In the genomic region with DNA sequence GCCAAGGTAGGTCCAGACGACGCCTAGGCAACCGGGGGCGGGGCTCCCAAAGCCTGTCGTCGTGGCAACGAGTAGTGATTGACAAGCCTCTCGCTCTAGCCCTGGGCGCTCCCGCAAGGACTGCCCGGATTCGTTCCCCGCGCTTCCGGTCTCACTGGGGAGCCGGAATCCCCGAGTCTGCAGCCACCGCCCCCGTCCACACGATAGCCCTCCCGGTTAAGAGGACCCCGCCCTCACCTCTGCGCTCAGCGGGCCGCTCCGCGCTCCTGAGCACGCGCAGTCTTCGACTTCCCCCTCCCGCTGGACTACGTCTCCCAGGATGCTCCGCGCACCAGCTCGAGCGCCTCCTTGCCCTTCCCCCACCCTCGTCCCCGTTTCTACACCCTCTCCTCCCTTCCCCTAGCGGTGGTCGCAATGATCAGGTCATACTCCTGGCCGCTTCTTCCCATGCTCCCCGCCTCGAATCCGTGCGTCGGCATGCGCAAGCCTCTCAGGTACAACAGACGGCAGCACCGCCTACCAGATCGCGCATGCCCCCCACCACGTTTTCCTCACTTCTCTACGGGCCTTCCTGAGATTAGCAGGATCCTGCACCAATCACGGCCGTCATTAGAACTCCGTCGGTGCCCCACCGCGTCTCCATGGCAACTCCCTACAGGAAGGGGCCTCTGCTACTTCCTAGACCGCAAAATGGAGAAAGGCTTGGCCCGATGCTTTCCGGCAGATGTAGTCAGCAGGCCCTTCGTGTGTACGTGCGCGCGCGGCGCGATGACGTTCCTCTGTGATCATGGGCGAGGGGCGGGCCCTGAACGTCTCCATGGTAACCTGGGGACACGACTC, we compare ENCODE assay signal across 8 cellular contexts. TPM values are rescaled to one million over a fixed set of nuclear protein-coding genes. Genes with fewer than 3 reads are reported as not detected.
DNase-seq lines count a peak whose midpoint lies in the region; ATAC-seq lines count a peak whose summit lies in the region.

Gene MZF1, minus strand, starts transcription at position 518 of the 840 bp plus-strand sequence. CDS start 1,946 bp downstream, outside the sequence.

- POLR2A ChIA-PET in naive thymus-derived CD4-positive, alpha-beta T cell (lab: Charles Lee): interaction anchor here (0.6 to 4.2 kb wide), 8 partner anchors 11 to 210 kb away, joined by 3 to 40 read pairs (median 10); partner anchors contain the start of genes CHMP2A, TRIM28, UBE2M and ZBTB45

- H3K9me3 Mint-ChIP-seq in CD4-positive, CD25-positive, alpha-beta regulatory T cell: no peaks in the 10 kb centered on the region
- H3K9me3 Mint-ChIP-seq in naive thymus-derived CD4-positive, alpha-beta T cell: peaks cover 0 to 3% (median 0%) of the 10 kb centered on the region in 11 donors

- no peaks in the 10 kb centered on the region for H3K27me3 ChIP-seq in CD4-positive, CD25-positive, alpha-beta regulatory T cell (ENCODE audit: control insufficient read depth, insufficient read depth, low read length)
- H3K27me3 ChIP-seq in naive thymus-derived CD4-positive, alpha-beta T cell (ENCODE audit: control insufficient read depth in 2 of 2, insufficient read depth in 2 of 2, low read length in 2 of 2): no peaks in the 10 kb centered on the region

- H3K36me3 ChIP-seq in CD4-positive, CD25-positive, alpha-beta regulatory T cell (ENCODE audit: control insufficient read depth, insufficient read depth, low read length): no peaks in the 10 kb centered on the region
- peaks cover 0 to 9% (median 0%) of the 10 kb centered on the region in 3 experiments for H3K36me3 ChIP-seq in naive thymus-derived CD4-positive, alpha-beta T cell (ENCODE audit: control insufficient read depth in 2 of 3, insufficient read depth in 3 of 3, low read length in 3 of 3)

- DNase-seq in CD4-positive, CD25-positive, alpha-beta regulatory T cell: peak; percentile 100
- peak; percentile 93 for DNase-seq in HuH-7 (ENCODE audit: low spot score)
- DNase-seq in activated CD8-positive, alpha-beta memory T cell treated with anti-CD3 and anti-CD28 coated beads, Interleukin-2, amount 50 U/mL, for 24 hours (ENCODE audit: extremely low read depth): peak; percentile 99
- peak; percentile 97 to 100 (median 100) for DNase-seq in naive thymus-derived CD4-positive, alpha-beta T cell
- DNase-seq in stimulated activated naive CD8-positive, alpha-beta T cell treated with anti-CD3 and anti-CD28 coated beads, Interleukin-15, Interleukin-2, amounts not matched to agents 100 U/mL and 50 U/mL, for 24 hours: peak; percentile 99
- no peak for DNase-seq in NCI-H2171 treated with DMSO at 0.1 percent for 48 hours (lab: John Stamatoyannopoulos, UW)

- intact Hi-C loops in naive thymus-derived CD4-positive, alpha-beta T cell (cut with micrococcal nuclease): loop anchor here (1.0 kb wide), 17 partner anchors 8 to 295 kb away; partner anchors contain the start of genes TRIM28 (in 2 of the 2), UBE2M (in 2 of the 2), ZBTB45 (in 2 of the 2) and ZNF132 (in 2 of the 2)

- peak; percentile 78 to 79 for ATAC-seq in CD4-positive, CD25-positive, alpha-beta regulatory T cell (ENCODE audit: low read depth in 2 of 2)
- ATAC-seq in GM21390 (IDR thresholded peaks at IDR 0.05; ENCODE audit: unreplicated experiment): peak; percentile 49
- peak; percentile 83 for ATAC-seq in esophagus mucosa
- ATAC-seq in naive thymus-derived CD4-positive, alpha-beta T cell: peak; percentile 81
- peak; percentile 68 for ATAC-seq in stimulated activated naive CD8-positive, alpha-beta T cell treated with anti-CD3 and anti-CD28 coated beads, Interleukin-15, Interleukin-2, amounts not matched to agents 100 U/mL and 50 U/mL, for 24 hours

- H3K27me3 Mint-ChIP-seq in CD4-positive, CD25-positive, alpha-beta regulatory T cell: peaks cover 10% of the 10 kb centered on the region
- peaks cover 0 to 4% (median 0%) of the 10 kb centered on the region in 5 donors for H3K27me3 Mint-ChIP-seq in naive thymus-derived CD4-positive, alpha-beta T cell

- peak within 1 kb of the TSS; percentile 88 to 100 (median 97) for H3K4me3 Mint-ChIP-seq in CD4-positive, CD25-positive, alpha-beta regulatory T cell
- peak within 1 kb of the TSS; percentile 82 to 100 (median 98) for H3K4me3 Mint-ChIP-seq in naive thymus-derived CD4-positive, alpha-beta T cell

- peaks cover 6% of the 10 kb centered on the region for H3K36me3 Mint-ChIP-seq in CD4-positive, CD25-positive, alpha-beta regulatory T cell
- peaks cover 0 to 12% (median 9%) of the 10 kb centered on the region in 5 donors for H3K36me3 Mint-ChIP-seq in naive thymus-derived CD4-positive, alpha-beta T cell

- H3K4me1 ChIP-seq in CD4-positive, CD25-positive, alpha-beta regulatory T cell (ENCODE audit: control insufficient read depth, insufficient read depth, low read length, poor library complexity, severe bottlenecking): peaks cover 33% of the 10 kb centered on the region
- H3K4me1 ChIP-seq in naive thymus-derived CD4-positive, alpha-beta T cell (ENCODE audit: control insufficient read depth in 2 of 2, insufficient read depth in 2 of 2, low read length in 2 of 2): peaks cover 19 to 20% of the 10 kb centered on the region in 2 donors

- H3K27ac ChIP-seq in CD4-positive, CD25-positive, alpha-beta regulatory T cell (ENCODE audit: insufficient read depth, low read length, poor library complexity, severe bottlenecking): peak within 1 kb of the TSS; percentile 100
- peak within 1 kb of the TSS; percentile 97 for H3K27ac ChIP-seq in naive thymus-derived CD4-positive, alpha-beta T cell (ENCODE audit: low read depth, low read length)

- H3K4me3 ChIP-seq in CD4-positive, CD25-positive, alpha-beta regulatory T cell (ENCODE audit: low read depth, low read length): peak within 1 kb of the TSS; percentile 80
- peak within 1 kb of the TSS; percentile 71 for H3K4me3 ChIP-seq in naive thymus-derived CD4-positive, alpha-beta T cell (ENCODE audit: low read length)

- peaks cover 0 to 46% (median 25%) of the 10 kb centered on the region in 4 donors for H3K4me1 Mint-ChIP-seq in CD4-positive, CD25-positive, alpha-beta regulatory T cell
- peaks cover 27 to 50% (median 33%) of the 10 kb centered on the region in 7 donors for H3K4me1 Mint-ChIP-seq in naive thymus-derived CD4-positive, alpha-beta T cell

- peak within 1 kb of the TSS; percentile 99 to 100 (median 100) for H3K27ac Mint-ChIP-seq in CD4-positive, CD25-positive, alpha-beta regulatory T cell
- H3K27ac Mint-ChIP-seq in naive thymus-derived CD4-positive, alpha-beta T cell: peak within 1 kb of the TSS; percentile 97 to 100 (median 100)

- CTCF ChIA-PET in naive thymus-derived CD4-positive, alpha-beta T cell (lab: Charles Lee): no interaction called here

- H3K9me3 ChIP-seq in CD4-positive, CD25-positive, alpha-beta regulatory T cell (ENCODE audit: control insufficient read depth in 2 of 2, low read length in 2 of 2): no peaks in the 10 kb centered on the region
- no peaks in the 10 kb centered on the region for H3K9me3 ChIP-seq in naive thymus-derived CD4-positive, alpha-beta T cell (ENCODE audit: control insufficient read depth in 2 of 3, low read length in 3 of 3)

RNA-seq across cellular contexts. Expression of gene MZF1, which starts in this region (rescaled TPM):
- 15.6 TPM for total RNA-seq in CD4-positive, CD25-positive, alpha-beta regulatory T cell
- 1 to 10 TPM; 7.4 to 8.9 (median 7.9) TPM for polyA plus RNA-seq in CD4-positive, CD25-positive, alpha-beta regulatory T cell
- 9.4 TPM for total RNA-seq in esophagus mucosa
- 10 to 100 TPM; 35.0 to 51.8 (median 44.9) TPM for total RNA-seq in naive thymus-derived CD4-positive, alpha-beta T cell
- 10 to 100 TPM in 1 of 2 donors, 1 to 10 TPM in 1; 9.9 to 18.6 TPM for polyA plus RNA-seq in naive thymus-derived CD4-positive, alpha-beta T cell
